Comparison of ENCODE assay signal across 15 cellular contexts in genomic region chr10:15460661-15461060, GRCh38.
A peak's percentile ranks its signal among the peaks of the same experiment; 100 is the strongest.
DNase-seq lines count a peak whose midpoint lies in the region; ATAC-seq and TF ChIP-seq lines count a peak whose summit lies in the region.
"Had no signal": no experiment of that assay in that cellular context is flagged by ENCODE, and none has a peak within 500 bp of the region (broad histone marks: within the 10 kb centered on the region; RNA-seq: fewer than 3 reads in every experiment).

No MANE protein-coding gene starts in this region.

- no peaks in the 10 kb centered on the region for H3K79me2 ChIP-seq in GM23338 (replicated peaks; ENCODE audit: insufficient read depth)

- no peak overlapping the region for H4K8ac ChIP-seq in mesenchymal stem cell (ENCODE audit: low read length)

- no peak for TF ChIP-seq CTCF in GM23338 (conservative IDR thresholded peaks at IDR 0.05; ENCODE audit: low read depth in 2 of 2)
- TF ChIP-seq CTCF in right atrium auricular region (IDR thresholded peaks at IDR 0.05), result no peak

- H2BK15ac ChIP-seq in mesenchymal stem cell (ENCODE audit: low read depth, poor library complexity, severe bottlenecking), result no peak overlapping the region

- POLR2A ChIA-PET in activated CD4-positive, alpha-beta memory T cell treated with anti-CD3 and anti-CD28 coated beads, Interleukin-2, amount 10 ng/mL, durations not matched to agents 7 days and 5 days (lab: Charles Lee), result no interaction called here

- H3K9ac ChIP-seq in mesenchymal stem cell (ENCODE audit: low read length), result no peak overlapping the region

- H3K23ac ChIP-seq in mesenchymal stem cell (ENCODE audit: low read length in 2 of 2), result no peak overlapping the region

- H3K4me2 ChIP-seq in mesenchymal stem cell (ENCODE audit: low read length, poor library complexity, severe bottlenecking) (no peak overlapping the region), GM23338 (no peak overlapping the region)

- H3K9me3 ChIP-seq in SJSA1 (replicated peaks), result no peaks in the 10 kb centered on the region
- H3K9me3 ChIP-seq in mesenchymal stem cell (ENCODE audit: control insufficient read depth, low read length), result no peaks in the 10 kb centered on the region
- peaks cover 0 to 10% of the 10 kb centered on the region in 2 donors for H3K9me3 ChIP-seq in right atrium auricular region

- no peak overlapping the region for H3K4me3 Mint-ChIP-seq in GM23338
- H3K4me3 Mint-ChIP-seq in activated CD4-positive, alpha-beta memory T cell treated with anti-CD3 and anti-CD28 coated beads, Interleukin-2, amount 10 ng/mL, durations not matched to agents 7 days and 5 days, result no peak overlapping the region
- H3K4me3 Mint-ChIP-seq: B cell; CD4-positive, alpha-beta T cell; IgD-negative memory B cell had no signal

- H3K27me3 ChIP-seq in SJSA1 (replicated peaks) (no peaks in the 10 kb centered on the region), mesenchymal stem cell (ENCODE audit: control insufficient read depth in 1 of 2, insufficient read depth in 1 of 2, low read length in 2 of 2) (peaks cover 0 to 4% of the 10 kb centered on the region in 2 experiments), GM23338 (ENCODE audit: insufficient read depth) (peaks cover 14% of the 10 kb centered on the region), right atrium auricular region (no peaks in the 10 kb centered on the region)

- 72% methylated on average over 3 of the region's 3 CpGs for WGBS in mesenchymal stem cell

- no peak overlapping the region for H3K4me3 ChIP-seq in SJSA1
- no peak overlapping the region for H3K4me3 ChIP-seq in mesenchymal stem cell (ENCODE audit: insufficient read depth in 1 of 2, low read depth in 1 of 2, low read length in 2 of 2)
- no peak overlapping the region for H3K4me3 ChIP-seq in GM23338
- H3K4me3 ChIP-seq in right atrium auricular region, result no peak overlapping the region
- H3K4me3 ChIP-seq: A549 had no signal

- CTCF ChIA-PET in activated CD4-positive, alpha-beta memory T cell treated with anti-CD3 and anti-CD28 coated beads, Interleukin-2, amount 10 ng/mL, durations not matched to agents 7 days and 5 days (lab: Charles Lee), result no interaction called here

- H3K36me3 ChIP-seq in SJSA1, result no peaks in the 10 kb centered on the region
- H3K36me3 ChIP-seq in mesenchymal stem cell (ENCODE audit: control insufficient read depth in 1 of 2, insufficient read depth in 2 of 2, low read depth in 1 of 2, low read length in 2 of 2), result no peaks in the 10 kb centered on the region
- H3K36me3 ChIP-seq in GM23338 (ENCODE audit: insufficient read depth), result no peaks in the 10 kb centered on the region
- no peaks in the 10 kb centered on the region for H3K36me3 ChIP-seq in right atrium auricular region

- DNase-seq in GM03348 (ENCODE audit: low spot score), result peak; percentile 21
- DNase-seq in SJSA1 (ENCODE audit: low read depth in 1 of 2, low spot score in 2 of 2), result no peak
- no peak for DNase-seq in mesenchymal stem cell
- DNase-seq in GM23338 (ENCODE audit: low spot score), result no peak
- no peak for DNase-seq in right atrium auricular region (ENCODE audit: low spot score)
- no peak for DNase-seq in cortex of kidney (lab: John Stamatoyannopoulos, UW)
- no peak for DNase-seq in activated CD4-positive, alpha-beta memory T cell treated with anti-CD3 and anti-CD28 coated beads, Interleukin-2, amount 10 ng/mL, durations not matched to agents 7 days and 5 days
- DNase-seq: C1 segment of cervical spinal cord; CD4-positive, alpha-beta T cell; DMS 273 treated with DMSO at 0.1 percent for 48 hours; DMS79; KG1 had no signal

- no peaks in the 10 kb centered on the region for H3K36me3 Mint-ChIP-seq in GM23338 (ENCODE audit: low read depth)
- H3K36me3 Mint-ChIP-seq in activated CD4-positive, alpha-beta memory T cell treated with anti-CD3 and anti-CD28 coated beads, Interleukin-2, amount 10 ng/mL, durations not matched to agents 7 days and 5 days (ENCODE audit: low read depth), result no peaks in the 10 kb centered on the region
- H3K36me3 Mint-ChIP-seq: IgD-negative memory B cell had no signal

- no peak overlapping the region for H2AFZ ChIP-seq in mesenchymal stem cell (ENCODE audit: low read depth, low read length)
- H2AFZ ChIP-seq in GM23338, result no peak overlapping the region

- H4K20me1 ChIP-seq in GM23338 (replicated peaks; ENCODE audit: insufficient read depth), result no peaks in the 10 kb centered on the region; the same call in 1 of the 2 replicates

- no peak overlapping the region for H3K27ac Mint-ChIP-seq in GM23338
- no peak overlapping the region for H3K27ac Mint-ChIP-seq in activated CD4-positive, alpha-beta memory T cell treated with anti-CD3 and anti-CD28 coated beads, Interleukin-2, amount 10 ng/mL, durations not matched to agents 7 days and 5 days
- H3K27ac Mint-ChIP-seq: B cell; CD4-positive, alpha-beta T cell had no signal

- H2BK120ac ChIP-seq in mesenchymal stem cell (ENCODE audit: low read depth, low read length), result no peak overlapping the region

- H4K91ac ChIP-seq in mesenchymal stem cell (ENCODE audit: low read length), result peak overlapping the region; percentile 56

- peaks cover 4% of the 10 kb centered on the region for H3K27me3 Mint-ChIP-seq in GM23338 (ENCODE audit: insufficient read depth, low read depth, poor library complexity)
- peaks cover 17% of the 10 kb centered on the region for H3K27me3 Mint-ChIP-seq in activated CD4-positive, alpha-beta memory T cell treated with anti-CD3 and anti-CD28 coated beads, Interleukin-2, amount 10 ng/mL, durations not matched to agents 7 days and 5 days

- H3K18ac ChIP-seq in mesenchymal stem cell (ENCODE audit: low read depth in 1 of 2, low read length in 2 of 2), result peak overlapping the region; percentile 46 to 62

- no peaks in the 10 kb centered on the region for H3K4me1 Mint-ChIP-seq in GM23338
- H3K4me1 Mint-ChIP-seq in activated CD4-positive, alpha-beta memory T cell treated with anti-CD3 and anti-CD28 coated beads, Interleukin-2, amount 10 ng/mL, durations not matched to agents 7 days and 5 days, result no peaks in the 10 kb centered on the region
- H3K4me1 Mint-ChIP-seq: B cell, IgD-negative memory B cell had no signal

- H3K9me2 ChIP-seq in GM23338 (ENCODE audit: insufficient read depth), result no peaks in the 10 kb centered on the region

- peak overlapping the region in 1 of 2 experiments; percentile 73 for H3K4ac ChIP-seq in mesenchymal stem cell (ENCODE audit: low read depth in 1 of 2, low read length in 2 of 2)

- H2BK12ac ChIP-seq in mesenchymal stem cell (ENCODE audit: low read length in 2 of 2), result peak overlapping the region; percentile 66 to 77

- H3K27ac ChIP-seq in SJSA1, result peak overlapping the region; percentile 90
- H3K27ac ChIP-seq in mesenchymal stem cell (ENCODE audit: low read length, poor library complexity, severe bottlenecking), result no peak overlapping the region
- no peak overlapping the region for H3K27ac ChIP-seq in GM23338 (ENCODE audit: low read depth)
- no peak overlapping the region for H3K27ac ChIP-seq in right atrium auricular region

- H3F3A ChIP-seq in GM23338 (replicated peaks; ENCODE audit: low read depth), result no peaks in the 10 kb centered on the region

- H3K14ac ChIP-seq in mesenchymal stem cell (ENCODE audit: low read length in 2 of 2), result no peak overlapping the region

- H2AK5ac ChIP-seq in mesenchymal stem cell (ENCODE audit: low read length, severe bottlenecking), result no peak overlapping the region

- H2BK5ac ChIP-seq in mesenchymal stem cell (ENCODE audit: low read depth, low read length, poor library complexity, severe bottlenecking), result no peak overlapping the region

- H3K4me1 ChIP-seq in SJSA1 (replicated peaks) (peaks cover 38% of the 10 kb centered on the region), mesenchymal stem cell (ENCODE audit: control insufficient read depth, insufficient read depth, low read depth, low read length) (no peaks in the 10 kb centered on the region), GM23338 (ENCODE audit: insufficient read depth) (no peaks in the 10 kb centered on the region), right atrium auricular region (no peaks in the 10 kb centered on the region)

- no peak for ATAC-seq in GM23338

- H3K9me3 Mint-ChIP-seq in GM23338, result no peaks in the 10 kb centered on the region; the same call in 2 of the 3 replicates
- peaks cover 2% of the 10 kb centered on the region for H3K9me3 Mint-ChIP-seq in activated CD4-positive, alpha-beta memory T cell treated with anti-CD3 and anti-CD28 coated beads, Interleukin-2, amount 10 ng/mL, durations not matched to agents 7 days and 5 days
- H3K9me3 Mint-ChIP-seq: CD4-positive, alpha-beta T cell had no signal

- no peaks in the 10 kb centered on the region for H3K79me1 ChIP-seq in mesenchymal stem cell (replicated peaks; ENCODE audit: low read length, poor library complexity, severe bottlenecking)

TF ChIP-seq in GM23338, 12 proteins besides CTCF, POLR2A, EP300 and RAD21 (continues in another document):
- TF ChIP-seq POLR2AphosphoS5 (IDR thresholded peaks at IDR 0.05; ENCODE audit: low read depth) (no peak), EZH2 (IDR thresholded peaks at IDR 0.05; ENCODE audit: low read depth, unreplicated experiment) (no peak), STAT1 (IDR thresholded peaks at IDR 0.05; ENCODE audit: unreplicated experiment) (no peak), NANOG (IDR thresholded peaks at IDR 0.05; ENCODE audit: borderline replicate concordance) (no peak), ETS1 (IDR thresholded peaks at IDR 0.05) (no peak), ZNF331 (CRISPR knock-in tag; IDR thresholded peaks at IDR 0.05; ENCODE audit: low read depth) (no peak)
